In genomic region chr21:33968082-33968997, GRCh38 we compare ENCODE assay signal across 8 cellular contexts. TPM values are rescaled to one million over a fixed set of nuclear protein-coding genes. Genes with fewer than 3 reads are reported as not detected.
DNase-seq lines count a peak whose midpoint lies in the region; ATAC-seq and TF ChIP-seq lines count a peak whose summit lies in the region.

No MANE protein-coding gene starts in this region.

- DNase-seq in AG10803 (ENCODE audit: low read depth) (peak; percentile 69), H4 (ENCODE audit: low spot score) (peak; percentile 40), foreskin keratinocyte (peak; percentile 27 to 67), pulmonary artery endothelial cell (ENCODE audit: low read depth, low spot score) (peak; percentile 81), NCI-H526 (lab: John Stamatoyannopoulos, UW) (no peak)
- no peak for DNase-seq in activated CD4-positive, alpha-beta T cell treated with anti-CD3 and anti-CD28 coated beads for 48 hours

- TF ChIP-seq CTCF in AG10803 (conservative IDR thresholded peaks at IDR 0.05; ENCODE audit: low read length) (no peak), SU-DHL-6 (IDR thresholded peaks at IDR 0.05; ENCODE audit: insufficient read depth, low read length, poor library complexity, severe bottlenecking) (no peak), foreskin keratinocyte (conservative IDR thresholded peaks at IDR 0.05) (no peak)

- H3K27ac ChIP-seq in SU-DHL-6 (ENCODE audit: low read depth, low read length) (no peak overlapping the region), foreskin keratinocyte (peak overlapping the region; percentile 51)

- no peaks in the 10 kb centered on the region for H3K79me2 ChIP-seq in SU-DHL-6 (ENCODE audit: insufficient read depth, low read length)

- ATAC-seq in foreskin keratinocyte, result peak; percentile 70
- ATAC-seq in HG02623 (IDR thresholded peaks at IDR 0.05; ENCODE audit: unreplicated experiment), result no peak

- H3K9me3 ChIP-seq in SU-DHL-6 (ENCODE audit: insufficient read depth, low read length), result no peaks in the 10 kb centered on the region

- H3K4me2 ChIP-seq in SU-DHL-6 (ENCODE audit: low read depth, low read length, poor library complexity, severe bottlenecking), result peak overlapping the region; percentile 9

- H3K9ac ChIP-seq in SU-DHL-6 (ENCODE audit: low read length), result no peak overlapping the region

- H3K27me3 ChIP-seq in SU-DHL-6 (ENCODE audit: low read length), result no peaks in the 10 kb centered on the region
- no peaks in the 10 kb centered on the region for H3K27me3 ChIP-seq in foreskin keratinocyte

- H3K4me3 ChIP-seq in AG10803 (ENCODE audit: low read length), result no peak overlapping the region
- no peak overlapping the region for H3K4me3 ChIP-seq in SU-DHL-6 (ENCODE audit: insufficient read depth, low read length, poor library complexity, severe bottlenecking)

- peak overlapping the region; percentile 20 for H2AFZ ChIP-seq in SU-DHL-6 (ENCODE audit: low read depth, low read length, severe bottlenecking)

- no peaks in the 10 kb centered on the region for H3K36me3 ChIP-seq in SU-DHL-6 (ENCODE audit: low read length)

- H3K4me1 ChIP-seq in foreskin keratinocyte, result peaks cover 22% of the 10 kb centered on the region

- no peaks in the 10 kb centered on the region for H3K9me2 ChIP-seq in SU-DHL-6 (replicated peaks; ENCODE audit: insufficient read depth, low read length)

- no peaks in the 10 kb centered on the region for H4K20me1 ChIP-seq in SU-DHL-6 (ENCODE audit: low read depth, low read length)

- no peaks in the 10 kb centered on the region for H3F3A ChIP-seq in SU-DHL-6 (ENCODE audit: insufficient read depth)

RNA-seq across cellular contexts. Expression of gene ATP5PO, which starts 52.7 kb away (rescaled TPM):
- total RNA-seq in H4 (2014; rRNA removed; shearing (Covaris generic)), result 325 and 389 TPM in 2 replicates
- total RNA-seq in foreskin keratinocyte, result 154 and 181 TPM in 2 replicates
- 271 and 310 TPM in 2 replicates for polyA plus RNA-seq in foreskin keratinocyte
- 177 and 205 TPM in 2 replicates for total RNA-seq in pulmonary artery endothelial cell

Comparison
In these comparisons a context has a peak if more than half of its experiments do, and no peak if none do; other contexts are left out.
1. DNase-seq: peak in AG10803 (single experiment), H4 (single experiment), foreskin keratinocyte (2 of 2) and pulmonary artery endothelial cell (single experiment); none in NCI-H526 (0 of 2) and activated CD4-positive, alpha-beta T cell treated with anti-CD3 and anti-CD28 coated beads for 48 hours (single experiment).